8 cellular contexts compared by ENCODE assay signal in genomic region chr22:30667092-30667485, GRCh38. TPM values are rescaled to one million over a fixed set of nuclear protein-coding genes. Genes with fewer than 3 reads are reported as not detected.
DNase-seq lines count a peak whose midpoint lies in the region; ATAC-seq, FAIRE-seq and TF ChIP-seq lines count a peak whose summit lies in the region.

No MANE protein-coding gene starts in this region.

- TF ChIP-seq CTCF in A673 (conservative IDR thresholded peaks at IDR 0.05; ENCODE audit: low read depth, low read length) = no peak
- no peak for TF ChIP-seq CTCF in HCT116 (IDR thresholded peaks at IDR 0.05 in 2 of 3, conservative IDR thresholded peaks at IDR 0.05 in 1 of 3; ENCODE audit: borderline replicate concordance in 1 of 3, insufficient read depth in 1 of 3, low read depth in 2 of 3, low read length in 2 of 3)
- TF ChIP-seq CTCF in keratinocyte (optimal IDR thresholded peaks at IDR 0.05 in 1 of 3, IDR thresholded peaks at IDR 0.05 in 1 of 3, conservative IDR thresholded peaks at IDR 0.05 in 1 of 3; ENCODE audit: extremely low read depth in 1 of 3, insufficient read depth in 2 of 3, low read length in 3 of 3) = no peak

- ATAC-seq in HCT116 (no peak), GM21529 (IDR thresholded peaks at IDR 0.05; ENCODE audit: unreplicated experiment) (no peak)

- TF ChIP-seq POLR2A in HCT116 (IDR thresholded peaks at IDR 0.05; ENCODE audit: borderline replicate concordance, extremely low read depth, insufficient read depth, insufficient read length) (no peak), GM12891 (IDR thresholded peaks at IDR 0.05; ENCODE audit: low read depth, low read length) (no peak)

- peak overlapping the region; percentile 96 for H3K4me3 Mint-ChIP-seq in activated naive CD4-positive, alpha-beta T cell treated with anti-CD3 and anti-CD28 coated beads, Interleukin-2, amount 50 U/mL, for 24 hours

- RAD21 ChIA-PET in HCT116 (lab: Charles Lee; ENCODE audit: low non-redundant PET in 1 of 2, low total read pairs in 2 of 2, uncharacterized antibody in 2 of 2, unreplicated experiment in 2 of 2) = no interaction called here

- TSS peak; percentile 45 for BruUV-seq in A673 (replicated peaks; lab: Mats Ljungman, UMichigan)
- BruUV-seq in HCT116 (replicated peaks; lab: Mats Ljungman, UMichigan) = no TSS peak

- CTCF ChIA-PET in A673 (lab: Charles Lee) = no interaction called here
- CTCF ChIA-PET in HCT116 (lab: Charles Lee) = interaction anchor here (1.3 to 2.3 kb wide), 2 partner anchors 17 to 32 kb away, joined by 7 to 8 read pairs; partner anchors contain the start of gene SLC35E4

- H3K9me2 ChIP-seq in HCT116 (ENCODE audit: insufficient read depth) = no peaks in the 10 kb centered on the region

- H3K79me2 ChIP-seq in HCT116 (ENCODE audit: insufficient read depth, low read length) (no peaks in the 10 kb centered on the region), keratinocyte (ENCODE audit: control insufficient read depth, insufficient read depth, low read length) (no peaks in the 10 kb centered on the region)

- no peak for DNase-seq in A673 (ENCODE audit: low spot score)
- peak; percentile 3 for DNase-seq in HCT116 (ENCODE audit: low read depth, low spot score)
- no peak for DNase-seq in keratinocyte (ENCODE audit: low read depth, low spot score)
- DNase-seq in NCI-H187 (lab: John Stamatoyannopoulos, UW) = no peak
- DNase-seq in GM12891 (ENCODE audit: insufficient read length, low spot score) = no peak

- H3K27ac Mint-ChIP-seq in activated naive CD4-positive, alpha-beta T cell treated with anti-CD3 and anti-CD28 coated beads, Interleukin-2, amount 50 U/mL, for 24 hours = peak overlapping the region; percentile 89

- FAIRE-seq in keratinocyte (lab: Jason Lieb, UNC) = peak; percentile 53
- no peak for FAIRE-seq in GM12891 (lab: Jason Lieb, UNC)

- no peaks in the 10 kb centered on the region for H3K27me3 Mint-ChIP-seq in activated naive CD4-positive, alpha-beta T cell treated with anti-CD3 and anti-CD28 coated beads, Interleukin-2, amount 50 U/mL, for 24 hours

- H3K4me3 ChIP-seq in A673 (ENCODE audit: low read depth, low read length, poor library complexity, severe bottlenecking) = peak overlapping the region; percentile 86
- peak overlapping the region; percentile 68 to 81 for H3K4me3 ChIP-seq in HCT116 (replicated peaks in 1 of 2; ENCODE audit: low read depth in 1 of 2, low read length in 2 of 2)
- peak overlapping the region; percentile 66 to 95 (median 89) for H3K4me3 ChIP-seq in keratinocyte (ENCODE audit: control insufficient read depth in 2 of 3, extremely low read depth in 1 of 3, insufficient read depth in 2 of 3, low read depth in 1 of 3, low read length in 3 of 3)
- H3K4me3 ChIP-seq in stomach smooth muscle (ENCODE audit: low read length in 2 of 2) = peak overlapping the region; percentile 91 to 95

- H3K9ac ChIP-seq in HCT116 (ENCODE audit: low read length) (peak overlapping the region; percentile 85), keratinocyte (ENCODE audit: control insufficient read depth, extremely low read depth, insufficient read depth, low read length) (peak overlapping the region; percentile 83), stomach smooth muscle (ENCODE audit: low read length in 2 of 2) (peak overlapping the region; percentile 76)

- H4K20me1 ChIP-seq in HCT116 (ENCODE audit: insufficient read depth) (no peaks in the 10 kb centered on the region), keratinocyte (ENCODE audit: control insufficient read depth, extremely low read depth, insufficient read depth, low read length) (no peaks in the 10 kb centered on the region)

- H2AFZ ChIP-seq in HCT116 (ENCODE audit: low read depth, low read length, poor library complexity, severe bottlenecking) (no peak overlapping the region), keratinocyte (ENCODE audit: control insufficient read depth, low read length) (peak overlapping the region; percentile 91)

- H3K27me3 ChIP-seq in A673 (replicated peaks; ENCODE audit: insufficient read depth, low read depth, low read length, poor library complexity) (no peaks in the 10 kb centered on the region), HCT116 (ENCODE audit: insufficient read depth, low read length) (no peaks in the 10 kb centered on the region), keratinocyte (ENCODE audit: control insufficient read depth, extremely low read depth, insufficient read depth, low read length) (no peaks in the 10 kb centered on the region), stomach smooth muscle (ENCODE audit: control insufficient read depth in 1 of 2, insufficient read depth in 2 of 2, low read length in 2 of 2) (no peaks in the 10 kb centered on the region)

- intact Hi-C loops in A673 (cut with micrococcal nuclease; ENCODE audit: unreplicated experiment) = no loop called here
- intact Hi-C loops in HCT116 (cut with micrococcal nuclease) = no loop called here

- no peak for TF ChIP-seq RAD21 in HCT116 (IDR thresholded peaks at IDR 0.05; ENCODE audit: low read depth)

- H3K36me3 Mint-ChIP-seq in activated naive CD4-positive, alpha-beta T cell treated with anti-CD3 and anti-CD28 coated beads, Interleukin-2, amount 50 U/mL, for 24 hours = peaks cover 13% of the 10 kb centered on the region

- H3K4me2 ChIP-seq in HCT116 (ENCODE audit: low read length) = peak overlapping the region; percentile 99
- H3K4me2 ChIP-seq in keratinocyte (ENCODE audit: control insufficient read depth, extremely low read depth, insufficient read depth, low read depth, low read length) = peak overlapping the region; percentile 98

- POLR2A ChIA-PET in A673 (lab: Charles Lee; ENCODE audit: low non-redundant PET) = no interaction called here
- POLR2A ChIA-PET in HCT116 (lab: Charles Lee) = interaction anchor here (1.9 kb wide), 1 partner anchor 11 kb away, joined by 4 read pairs; no protein-coding TSS in a partner anchor

- H3K27ac ChIP-seq in A673 (ENCODE audit: low read depth, low read length, poor library complexity, severe bottlenecking) = no peak overlapping the region
- H3K27ac ChIP-seq in HCT116 (ENCODE audit: low read depth, low read length) = peak overlapping the region; percentile 81
- peak overlapping the region; percentile 49 for H3K27ac ChIP-seq in keratinocyte (ENCODE audit: control insufficient read depth, insufficient read depth, low read length)
- no peak overlapping the region for H3K27ac ChIP-seq in stomach smooth muscle (ENCODE audit: low read length)

- H3K9me3 ChIP-seq in A673 (ENCODE audit: low read depth, low read length, poor library complexity, severe bottlenecking) (no peaks in the 10 kb centered on the region), HCT116 (ENCODE audit: control insufficient read depth in 1 of 2, insufficient read depth in 1 of 2, low read depth in 1 of 2, low read length in 2 of 2) (no peaks in the 10 kb centered on the region), keratinocyte (ENCODE audit: control insufficient read depth, low read depth, low read length) (no peaks in the 10 kb centered on the region), stomach smooth muscle (ENCODE audit: control insufficient read depth in 2 of 2, low read length in 2 of 2) (no peaks in the 10 kb centered on the region)

- H3K4me1 ChIP-seq in A673 (ENCODE audit: insufficient read depth, low read length, poor library complexity, severe bottlenecking) (no peaks in the 10 kb centered on the region), HCT116 (ENCODE audit: control insufficient read depth in 1 of 2, insufficient read depth in 2 of 2, low read length in 2 of 2) (peaks cover 13 to 24% of the 10 kb centered on the region in 2 experiments), keratinocyte (ENCODE audit: control insufficient read depth, extremely low read depth, insufficient read depth, low read length) (peaks cover 21% of the 10 kb centered on the region), stomach smooth muscle (ENCODE audit: control insufficient read depth, insufficient read depth, low read length) (peaks cover 10% of the 10 kb centered on the region)

- H3K9me1 ChIP-seq in keratinocyte (ENCODE audit: control insufficient read depth, extremely low read depth, insufficient read depth, low read length) = no peaks in the 10 kb centered on the region

- H3K36me3 ChIP-seq in A673 (ENCODE audit: insufficient read depth, low read length, poor library complexity, severe bottlenecking) = no peaks in the 10 kb centered on the region
- peaks cover 0 to 4% of the 10 kb centered on the region in 2 experiments; a peak in 1 of 4 replicates for H3K36me3 ChIP-seq in HCT116 (ENCODE audit: control insufficient read depth in 1 of 2, insufficient read depth in 2 of 2, low read length in 2 of 2)
- peaks cover 4 to 8% of the 10 kb centered on the region in 2 experiments for H3K36me3 ChIP-seq in keratinocyte (ENCODE audit: control insufficient read depth in 2 of 2, extremely low read depth in 1 of 2, insufficient read depth in 2 of 2, low read length in 2 of 2)
- H3K36me3 ChIP-seq in stomach smooth muscle (ENCODE audit: control insufficient read depth in 2 of 2, insufficient read depth in 2 of 2, low read length in 2 of 2) = peaks cover 6 to 14% of the 10 kb centered on the region in 2 donors

- H3K4me1 Mint-ChIP-seq in activated naive CD4-positive, alpha-beta T cell treated with anti-CD3 and anti-CD28 coated beads, Interleukin-2, amount 50 U/mL, for 24 hours = peaks cover 35% of the 10 kb centered on the region

- dilution Hi-C loops in keratinocyte (cut with MboI; ENCODE audit: extremely low pct_ligation_motif_present, low sequenced_read_pairs) = no loop called here

- no peaks in the 10 kb centered on the region for H3K9me3 Mint-ChIP-seq in activated naive CD4-positive, alpha-beta T cell treated with anti-CD3 and anti-CD28 coated beads, Interleukin-2, amount 50 U/mL, for 24 hours

RNA-seq across cellular contexts. Expression of gene DUSP18, which starts 0.6 kb away (rescaled TPM):
- total RNA-seq in A673 (2021) (5.2 and 5.4 TPM in 2 replicates), HCT116 (2021; ENCODE audit: unreplicated experiment) (9.7 TPM)
- 8.3 and 8.6 TPM in 2 replicates for polyA plus RNA-seq in HCT116 (2012)
- polyA plus RNA-seq in keratinocyte = 12.6 to 21.1 TPM (median 17.9 TPM) in 3 replicates
- 2.4 TPM for polyA plus RNA-seq in keratinocyte (2011; ENCODE audit: low read depth)
- polyA plus RNA-seq in keratinocyte (2011; cell fraction: cytosol; rRNA removed) = 14.7 and 17.9 TPM in 2 replicates
- 29.4 and 37.4 TPM in 2 replicates for polyA plus RNA-seq in keratinocyte (2011; cell fraction: nucleus; rRNA removed)
- polyA plus RNA-seq in keratinocyte (2012; ENCODE audit: low replicate concordance) = 8.4 and 10.6 TPM in 2 replicates
- polyA minus RNA-seq in keratinocyte = 27.2 to 58.7 TPM (median 36.4 TPM) in 3 replicates
- polyA minus RNA-seq in keratinocyte (2011; cell fraction: cytosol; rRNA and poly(A)+ RNA removed) = 27.8 TPM
- 13.9 and 21.8 TPM in 2 replicates for polyA minus RNA-seq in keratinocyte (2011; cell fraction: nucleus; rRNA and poly(A)+ RNA removed)
- 3.1 TPM for polyA plus RNA-seq in GM12891 (2012; ENCODE audit: low read depth, missing spikeins)

RNA-seq across cellular contexts. Expression of gene OSBP2, which starts 27.6 kb away (rescaled TPM):
- total RNA-seq in A673 (2021) (1.8 and 2.1 TPM in 2 replicates), HCT116 (2021; ENCODE audit: unreplicated experiment) (12.9 TPM)
- 11.6 and 13.4 TPM in 2 replicates for polyA plus RNA-seq in HCT116 (2012)
- 2.0 to 4.2 TPM (median 3.0 TPM) in 3 replicates for polyA plus RNA-seq in keratinocyte
- 10.7 TPM for polyA plus RNA-seq in keratinocyte (2011; ENCODE audit: low read depth)
- polyA plus RNA-seq in keratinocyte (2011; cell fraction: cytosol; rRNA removed) = 3.9 and 5.0 TPM in 2 replicates
- 3.2 and 3.3 TPM in 2 replicates for polyA plus RNA-seq in keratinocyte (2011; cell fraction: nucleus; rRNA removed)
- polyA plus RNA-seq in keratinocyte (2012; ENCODE audit: low replicate concordance) = 3.6 and 4.4 TPM in 2 replicates
- polyA minus RNA-seq in keratinocyte = 2.9 to 8.2 TPM (median 5.6 TPM) in 3 replicates
- polyA minus RNA-seq in keratinocyte (2011; cell fraction: cytosol; rRNA and poly(A)+ RNA removed) = 6.7 TPM
- 3.1 and 4.4 TPM in 2 replicates for polyA minus RNA-seq in keratinocyte (2011; cell fraction: nucleus; rRNA and poly(A)+ RNA removed)
- polyA plus RNA-seq in GM12891 (2012; ENCODE audit: low read depth, missing spikeins) = 0.35 TPM

RNA-seq across cellular contexts. Expression of gene SLC35E4, which starts 31.5 kb away (rescaled TPM):
- 2.4 and 3.3 TPM in 2 replicates for total RNA-seq in A673 (2021)
- 6.2 TPM for total RNA-seq in HCT116 (2021; ENCODE audit: unreplicated experiment)
- polyA plus RNA-seq in HCT116 (2012) = 5.4 and 5.9 TPM in 2 replicates
- polyA plus RNA-seq in keratinocyte = 2.3 to 3.5 TPM (median 2.5 TPM) in 3 replicates
- polyA plus RNA-seq in keratinocyte (2011; ENCODE audit: low read depth) = 1.1 TPM
- 1.4 and 2.5 TPM in 2 replicates for polyA plus RNA-seq in keratinocyte (2011; cell fraction: cytosol; rRNA removed)
- polyA plus RNA-seq in keratinocyte (2011; cell fraction: nucleus; rRNA removed) = 4.0 and 5.1 TPM in 2 replicates
- polyA plus RNA-seq in keratinocyte (2012; ENCODE audit: low replicate concordance) = 3.5 and 3.6 TPM in 2 replicates
- polyA minus RNA-seq in keratinocyte = 2.2 to 3.4 TPM (median 2.4 TPM) in 3 replicates
- polyA minus RNA-seq in keratinocyte (2011; cell fraction: cytosol; rRNA and poly(A)+ RNA removed) = 9.0 TPM
- polyA minus RNA-seq in keratinocyte (2011; cell fraction: nucleus; rRNA and poly(A)+ RNA removed) = 5.4 and 5.8 TPM in 2 replicates
- 0.40 TPM for polyA plus RNA-seq in GM12891 (2012; ENCODE audit: low read depth, missing spikeins)

Comparison
In these comparisons a context has a peak if more than half of its experiments do, and no peak if none do; other contexts are left out.
1. H3K27ac ChIP-seq: peak in HCT116 (single experiment) and keratinocyte (single experiment); none in A673 (single experiment) and stomach smooth muscle (single experiment).
2. Peak in every context shown above with its lines, with median percentiles within 50 percentile points of each other: H3K4me3 ChIP-seq and H3K9ac ChIP-seq.